36 cellular contexts compared by ENCODE assay signal in genomic region chr11:19574916-19575315, GRCh38.
"Had no signal": no experiment of that assay in that cellular context is flagged by ENCODE, and none has a peak within 500 bp of the region (broad histone marks: within the 10 kb centered on the region; RNA-seq: fewer than 3 reads in every experiment).

No MANE protein-coding gene starts in this region.

- H3K4me1 Mint-ChIP-seq: activated CD4-positive, alpha-beta T cell treated with anti-CD3 and anti-CD28 coated beads, Interleukin-2, amount 10 ng/mL, durations not matched to agents 24 days and 14 days; activated naive CD8-positive, alpha-beta T cell treated with anti-CD3 and anti-CD28 coated beads for 36 hours; activated T-helper 17 cell treated with anti-CD3 and anti-CD28 coated beads, Interleukin-2, amount 50 U/mL, for 72 hours had no signal

- H3K27ac ChIP-seq: body of pancreas, Peyer's patch, SJSA1 had no signal

- H3K36me3 Mint-ChIP-seq: activated naive CD8-positive, alpha-beta T cell treated with anti-CD3 and anti-CD28 coated beads for 36 hours had no signal

- H3K9me2 ChIP-seq: SK-N-SH had no signal

- H3K27ac Mint-ChIP-seq: activated CD4-positive, alpha-beta T cell treated with anti-CD3 and anti-CD28 coated beads, Interleukin-2, amount 10 ng/mL, durations not matched to agents 24 days and 14 days; activated CD8-positive, alpha-beta T cell treated with anti-CD3 and anti-CD28 coated beads for 36 hours; activated naive CD8-positive, alpha-beta T cell treated with anti-CD3 and anti-CD28 coated beads for 36 hours; activated T-cell treated with anti-CD3 and anti-CD28 coated beads, Interleukin-2, amount 50 U/mL, for 72 hours; activated T-helper 17 cell treated with anti-CD3 and anti-CD28 coated beads, Interleukin-2, amount 50 U/mL, for 72 hours; T-helper 1 cell treated with Interleukin-12 subunit alpha and Interleukin-12 subunit beta and Interleukin-4 antibody, amounts not matched to agents 30 μg/mL and 1 μg/mL, for 36 hours; T-helper 2 cell treated with Interferon-gamma antibody and Interleukin-4, amounts not matched to agents 5 μg/mL and 100 μg/mL, for 36 hours had no signal

- H3K4me3 Mint-ChIP-seq: activated CD4-positive, alpha-beta T cell treated with anti-CD3 and anti-CD28 coated beads, Interleukin-2, amount 10 ng/mL, durations not matched to agents 24 days and 14 days; activated CD8-positive, alpha-beta T cell treated with anti-CD3 and anti-CD28 coated beads for 36 hours; activated naive CD8-positive, alpha-beta T cell treated with anti-CD3 and anti-CD28 coated beads for 36 hours; activated T-cell treated with anti-CD3 and anti-CD28 coated beads, Interleukin-2, amount 50 U/mL, for 72 hours; activated T-helper 17 cell treated with anti-CD3 and anti-CD28 coated beads, Interleukin-2, amount 50 U/mL, for 72 hours; T-helper 1 cell treated with Interleukin-12 subunit alpha and Interleukin-12 subunit beta and Interleukin-4 antibody, amounts not matched to agents 30 μg/mL and 1 μg/mL, for 36 hours; T-helper 2 cell treated with Interferon-gamma antibody and Interleukin-4, amounts not matched to agents 5 μg/mL and 100 μg/mL, for 36 hours had no signal

- H3K9me3 Mint-ChIP-seq: activated CD4-positive, alpha-beta T cell treated with anti-CD3 and anti-CD28 coated beads, Interleukin-2, amount 10 ng/mL, durations not matched to agents 24 days and 14 days; activated CD8-positive, alpha-beta T cell treated with anti-CD3 and anti-CD28 coated beads for 36 hours; activated naive CD8-positive, alpha-beta T cell treated with anti-CD3 and anti-CD28 coated beads for 36 hours; activated T-cell treated with anti-CD3 and anti-CD28 coated beads, Interleukin-2, amount 50 U/mL, for 72 hours; activated T-helper 17 cell treated with anti-CD3 and anti-CD28 coated beads, Interleukin-2, amount 50 U/mL, for 72 hours; T-helper 1 cell treated with Interleukin-12 subunit alpha and Interleukin-12 subunit beta and Interleukin-4 antibody, amounts not matched to agents 30 μg/mL and 1 μg/mL, for 36 hours; T-helper 2 cell treated with Interferon-gamma antibody and Interleukin-4, amounts not matched to agents 5 μg/mL and 100 μg/mL, for 36 hours had no signal

- H3K4me2 ChIP-seq: SK-N-SH had no signal

- FAIRE-seq: astrocyte, TTC549 had no signal

- H3K9ac ChIP-seq: SK-N-SH had no signal

- H3K36me3 ChIP-seq: MG63, Peyer's patch, SJSA1 had no signal

- H3K9me3 ChIP-seq: body of pancreas, MG63, Peyer's patch, SJSA1, SK-N-SH had no signal

- H3K27me3 ChIP-seq: body of pancreas, MG63, Peyer's patch, SJSA1 had no signal

- H3K4me3 ChIP-seq: body of pancreas, MG63, Peyer's patch, SJSA1 had no signal

- H3K27me3 Mint-ChIP-seq: activated CD4-positive, alpha-beta T cell treated with anti-CD3 and anti-CD28 coated beads, Interleukin-2, amount 10 ng/mL, durations not matched to agents 24 days and 14 days; activated T-helper 17 cell treated with anti-CD3 and anti-CD28 coated beads, Interleukin-2, amount 50 U/mL, for 72 hours had no signal

- DNase-seq: activated CD4-positive, alpha-beta T cell treated with anti-CD3 and anti-CD28 coated beads, Interleukin-2, amount 10 ng/mL, durations not matched to agents 24 days and 14 days; activated CD4-positive, alpha-beta T cell treated with anti-CD3 and anti-CD28 coated beads, Interleukin-2, amount 50 U/mL, for 4 hours; activated CD8-positive, alpha-beta T cell treated with anti-CD3 and anti-CD28 coated beads for 36 hours; activated effector memory CD4-positive, alpha-beta T cell treated with anti-CD3 and anti-CD28 coated beads, Interleukin-2, amount 50 U/mL, for 16 hours; activated naive CD4-positive, alpha-beta T cell; activated naive CD4-positive, alpha-beta T cell treated with anti-CD3 and anti-CD28 coated beads, Interleukin-2, amount 50 U/mL, for 16 hours; activated naive CD8-positive, alpha-beta T cell treated with anti-CD3 and anti-CD28 coated beads for 36 hours; activated T-cell treated with anti-CD3 and anti-CD28 coated beads, Interleukin-2, amount 50 U/mL, for 1 hour; activated T-cell treated with anti-CD3 and anti-CD28 coated beads, Interleukin-2, amount 50 U/mL, for 72 hours; amygdala; body of pancreas; Kasumi-1; KG1; MG63; NCI-H1092 treated with DMSO at 0.1 percent for 48 hours; NCI-H1417; NCI-H146; NCI-H187; NCI-H2029 treated with DMSO at 0.1 percent for 48 hours; NCI-H2107; NCI-H2171; NCI-H510A; NCI-H526; NCI-H748 treated with DMSO at 0.1 percent for 48 hours; NK-92 treated with Interleukin-12 subunit alpha and Interleukin-12 subunit beta, amount 100 ng/mL, for 24 hours; PC-3; Peyer's patch; RPMI8226; SHP77 treated with DMSO at 0.1 percent for 48 hours; SK-N-SH had no signal
